Comparison of ENCODE assay signal across 29 cellular contexts in the genomic region with DNA sequence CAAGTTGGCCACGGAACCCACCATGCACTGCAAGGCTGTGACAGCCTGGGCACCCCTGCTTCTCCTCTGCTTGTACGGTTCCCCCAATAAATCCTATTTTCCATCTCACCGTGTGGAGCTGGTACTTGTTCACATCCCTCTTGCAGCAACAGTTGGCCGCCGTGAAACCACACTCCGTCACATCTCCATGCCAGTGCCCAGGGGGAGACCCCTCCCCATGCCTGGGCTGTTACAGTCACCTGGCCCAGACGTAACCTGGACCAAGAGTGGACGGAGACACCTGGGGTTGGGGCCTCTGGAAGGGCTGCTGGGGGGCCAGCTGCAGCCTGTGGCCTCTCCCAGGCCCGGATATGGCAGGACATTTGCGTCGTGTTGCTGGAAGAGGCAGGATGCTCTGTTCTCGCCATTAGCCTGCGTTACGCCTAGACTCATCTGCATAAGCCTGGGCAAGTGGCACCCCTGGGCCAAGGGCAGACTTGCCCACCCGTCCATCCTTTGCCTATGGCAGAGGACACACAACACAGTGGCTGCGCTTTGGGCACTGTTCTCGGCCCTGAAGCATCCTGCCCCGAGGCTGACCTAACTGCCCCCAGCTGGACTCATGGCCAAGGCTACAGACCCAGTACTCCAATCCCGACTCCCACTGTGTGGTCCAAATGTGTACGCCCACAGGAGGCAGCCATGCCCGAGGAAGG. TPM values are rescaled to one million over a fixed set of nuclear protein-coding genes. Genes with fewer than 3 reads are reported as not detected.
"Had no signal": no experiment of that assay in that cellular context is flagged by ENCODE, and none has a peak within 500 bp of the region (broad histone marks: within the 10 kb centered on the region; RNA-seq: fewer than 3 reads in every experiment).

No MANE protein-coding gene starts in this region.

- H3K4me3 ChIP-seq: ascending aorta, cardiac muscle cell, coronary artery, dorsolateral prefrontal cortex, gastroesophageal sphincter, left ventricle myocardium inferior, lung, ovary, prostate gland, tibial nerve had no signal

- H3K36me3 ChIP-seq: cardiac muscle cell, ovary, prostate gland had no signal

- H3K27me3 ChIP-seq: cardiac muscle cell, ovary had no signal

- DNase-seq: activated CD4-positive, alpha-beta T cell treated with anti-CD3 and anti-CD28 coated beads for 4 hours; activated CD4-positive, alpha-beta T cell treated with anti-CD3 and anti-CD28 coated beads, Interleukin-2, amount 50 U/mL, for 4 hours; activated naive CD4-positive, alpha-beta T cell treated with anti-CD3 and anti-CD28 coated beads, Interleukin-2, amount 10 ng/mL, durations not matched to agents 7 days and 5 days; activated naive CD8-positive, alpha-beta T cell treated with anti-CD3 and anti-CD28 coated beads, Interleukin-2, amount 10 ng/mL, durations not matched to agents 7 days and 5 days; activated T-cell treated with anti-CD3 and anti-CD28 coated beads for 4 hours; activated T-cell treated with anti-CD3 and anti-CD28 coated beads, Interleukin-2, amount 50 U/mL, for 72 hours; cerebellar nuclear complex; dorsolateral prefrontal cortex; effector memory CD8-positive, alpha-beta T cell; head of caudate nucleus; left ventricle myocardium inferior; mesendoderm; stimulated activated CD4-positive, alpha-beta T cell treated with anti-CD3 and anti-CD28 coated beads, Interleukin-15, amount 100 ng/mL, for 24 hours; stimulated activated CD4-positive, alpha-beta T cell treated with anti-CD3 and anti-CD28 coated beads, Interleukin-2, amount 100 ng/mL, for 24 hours; stimulated activated naive CD4-positive, alpha-beta T cell had no signal

- H3K9me3 ChIP-seq: ascending aorta, gastroesophageal sphincter, left ventricle myocardium inferior, ovary, prostate gland, tibial nerve had no signal

- ATAC-seq: effector memory CD8-positive, alpha-beta T cell; gastroesophageal sphincter had no signal

- H3K4me1 ChIP-seq: ascending aorta, gastroesophageal sphincter, left ventricle myocardium inferior, prostate gland, tibial nerve had no signal

- H3K27ac ChIP-seq: ascending aorta, cardiac muscle cell, coronary artery, dorsolateral prefrontal cortex, gastroesophageal sphincter, left ventricle myocardium inferior, ovary, prostate gland, tibial nerve had no signal

RNA-seq across cellular contexts. Expression of a gene that starts 14.2 kb away (rescaled TPM):
- total RNA-seq: ascending aorta; endothelial cell of umbilical vein; fibroblast of lung; gastroesophageal sphincter; left ventricle myocardium inferior; mononuclear cell; natural killer cell treated with Interleukin-12 subunit alpha and Interleukin-12 subunit beta and Interleukin-15 and Interleukin-18, amount 100 ng/mL, for 72 hours; T-helper 1 cell treated with Interleukin-12 subunit alpha and Interleukin-12 subunit beta and Interleukin-4 antibody, amounts not matched to agents 30 ng/mL and 1 ng/mL, for 36 hours; tibial nerve had no signal
- polyA plus RNA-seq: endothelial cell of umbilical vein, fibroblast of lung, ovary, urinary bladder had no signal

RNA-seq across cellular contexts. Expression of a gene that starts 30.4 kb away (rescaled TPM):
- total RNA-seq: ascending aorta had no signal
